9 cellular contexts compared by ENCODE assay signal in the genomic region with DNA sequence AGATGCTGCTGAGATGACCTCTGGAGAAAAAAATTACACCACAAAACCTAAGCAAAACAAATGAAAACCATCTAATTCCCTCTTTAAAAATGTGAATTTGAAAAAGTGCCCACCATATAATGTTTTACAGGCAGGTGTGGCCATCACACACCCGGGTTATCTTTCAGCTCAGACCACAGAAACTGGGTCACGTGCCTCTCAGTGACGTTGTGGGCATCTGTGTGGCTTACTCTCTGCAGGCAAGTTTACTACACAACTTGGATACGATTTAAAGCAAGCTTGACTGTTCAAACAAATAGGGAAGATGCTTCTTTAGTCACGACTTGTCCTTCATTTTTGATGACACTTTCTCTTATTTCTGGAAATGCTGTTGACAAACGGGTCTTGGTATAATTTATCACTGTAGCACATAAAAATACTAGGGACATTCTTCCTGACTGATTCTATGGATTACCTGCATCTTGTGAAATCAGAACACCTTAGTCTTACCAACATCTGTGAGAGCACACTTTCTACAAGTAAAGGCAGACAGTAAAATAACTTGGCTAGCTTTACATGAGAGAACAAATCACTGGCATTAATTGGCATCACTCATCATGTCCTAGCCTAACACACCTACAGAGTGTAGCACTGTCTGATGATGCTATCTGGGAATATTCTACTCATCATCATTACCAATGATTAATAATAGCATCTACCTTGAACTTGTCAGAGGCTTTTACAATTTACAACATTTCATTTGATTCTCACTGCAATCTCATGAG.
DNase-seq lines count a peak whose midpoint lies in the region; ATAC-seq, FAIRE-seq and TF ChIP-seq lines count a peak whose summit lies in the region.
"Had no signal": no experiment of that assay in that cellular context is flagged by ENCODE, and none has a peak within 500 bp of the region (broad histone marks: within the 10 kb centered on the region; RNA-seq: fewer than 3 reads in every experiment).

No MANE protein-coding gene starts in this region.

- H2AFZ ChIP-seq in OCI-LY3 (ENCODE audit: low read depth, low read length) (no peak overlapping the region), GM12878 (ENCODE audit: control insufficient read depth, low read depth, low read length) (no peak overlapping the region)

- H3K9ac ChIP-seq in OCI-LY3 (ENCODE audit: low read length) (peak overlapping the region; percentile 50), GM12878 (ENCODE audit: control insufficient read depth, insufficient read depth, low read length) (no peak overlapping the region)

- DNase-seq in GM12878 (ENCODE audit: low read depth, low spot score) (peak; percentile 48), stomach (peak; percentile 53), amniotic stem cell (lab: John Stamatoyannopoulos, UW) (no peak), WTC11 (ENCODE audit: low spot score) (no peak), pons (ENCODE audit: low spot score) (no peak)

- 0 out of 2 replicates have a peak, but pooled peaks cover 8% of the 10 kb centered on the region for H3K4me1 Mint-ChIP-seq in WTC11

- in situ Hi-C loops in GM12878 (cut with MboI), result no loop called here

- CTCF ChIA-PET in GM12878 (lab: Yijun Ruan, JAX), result interaction anchor here (1.2 to 2.1 kb wide), 4 partner anchors 11 to 137 kb away, joined by 3 to 6 read pairs (median 5); no protein-coding TSS in a partner anchor
- CTCF ChIA-PET in WTC11 (lab: Charles Lee), result no interaction called here

- H3K4me2 ChIP-seq in OCI-LY3 (ENCODE audit: low read length), result peak overlapping the region; percentile 73
- H3K4me2 ChIP-seq in GM12878 (ENCODE audit: control insufficient read depth, insufficient read depth), result peak overlapping the region; percentile 54

- FAIRE-seq in GM12878 (lab: Jason Lieb, UNC), result peak; percentile 84
- FAIRE-seq: colon had no signal

- H3K4me1 ChIP-seq in OCI-LY3 (ENCODE audit: low read length), result peaks cover 41% of the 10 kb centered on the region
- peaks cover 11% of the 10 kb centered on the region for H3K4me1 ChIP-seq in GM12878 (ENCODE audit: control insufficient read depth, insufficient read depth, low read length)
- H3K4me1 ChIP-seq in stomach, result peaks cover 2 to 13% (median 6%) of the 10 kb centered on the region in 4 donors

- H3K4me3 ChIP-seq in OCI-LY3 (ENCODE audit: low read length) (peak overlapping the region; percentile 32), GM12878 (no peak overlapping the region), stomach (no peak overlapping the region)

- H3K4me3 Mint-ChIP-seq in WTC11, result no peak overlapping the region

- TF ChIP-seq EP300 in GM12878 (IDR thresholded peaks at IDR 0.05; ENCODE audit: borderline replicate concordance in 1 of 2, control insufficient read depth in 1 of 2, low read depth in 2 of 2, low read length in 2 of 2) (0 out of 4 replicates have a peak, but pooled peaks have one; percentile 21 to 36), stomach (IDR thresholded peaks at IDR 0.05) (no peak)

- TF ChIP-seq RAD21 in GM12878 (IDR thresholded peaks at IDR 0.05; ENCODE audit: insufficient read depth, low read depth, low read length), result no peak

- no peak for TF ChIP-seq POLR2A in GM12878 (IDR thresholded peaks at IDR 0.05; ENCODE audit: low read depth, low read length)
- no peak for TF ChIP-seq POLR2A in stomach (IDR thresholded peaks at IDR 0.05)

- H3K36me3 Mint-ChIP-seq in WTC11, result no peaks in the 10 kb centered on the region

- TF ChIP-seq CTCF in OCI-LY3 (IDR thresholded peaks at IDR 0.05; ENCODE audit: low read depth, low read length) (no peak), GM12878 (IDR thresholded peaks at IDR 0.05 in 2 of 3, conservative IDR thresholded peaks at IDR 0.05 in 1 of 3; ENCODE audit: control insufficient read depth in 2 of 3, extremely low read depth in 1 of 3, insufficient read depth in 1 of 3, low read depth in 3 of 3, low read length in 3 of 3) (no peak), stomach (IDR thresholded peaks at IDR 0.05) (no peak), WTC11 (IDR thresholded peaks at IDR 0.05) (no peak)

- H4K20me1 ChIP-seq in OCI-LY3 (ENCODE audit: insufficient read depth, low read length) (no peaks in the 10 kb centered on the region), GM12878 (ENCODE audit: control insufficient read depth, insufficient read depth) (no peaks in the 10 kb centered on the region)

- H3K27me3 ChIP-seq in OCI-LY3 (ENCODE audit: low read depth, low read length) (no peaks in the 10 kb centered on the region), GM12878 (replicated peaks in 1 of 2; ENCODE audit: control insufficient read depth in 2 of 2, insufficient read depth in 2 of 2, low read length in 1 of 2) (no peaks in the 10 kb centered on the region), stomach (no peaks in the 10 kb centered on the region)

- 0 out of 2 replicates have a peak, but pooled peaks cover 6% of the 10 kb centered on the region for H3K9me3 Mint-ChIP-seq in WTC11

- BruUV-seq in GM12878 (replicated peaks; lab: Mats Ljungman, UMichigan), result no TSS peak

- H3K36me3 ChIP-seq in OCI-LY3 (replicated peaks; ENCODE audit: low read depth, low read length) (peaks cover 12% of the 10 kb centered on the region), GM12878 (ENCODE audit: control insufficient read depth in 2 of 2, insufficient read depth in 2 of 2, low read length in 1 of 2) (no peaks in the 10 kb centered on the region), stomach (no peaks in the 10 kb centered on the region)

- 2% methylated on average over 6 of the region's 6 CpGs for WGBS in GM12878 (ENCODE audit: insufficient coverage, insufficient replicate concordance, low lambda C conversion rate, missing lambda C conversion rate)
- 22 to 44% (median 39%) methylated on average over 6 of the region's 6 CpGs for WGBS in stomach, 5 donors

- H3K27ac ChIP-seq in OCI-LY3 (ENCODE audit: low read length), result peak overlapping the region; percentile 84
- no peak overlapping the region for H3K27ac ChIP-seq in GM12878 (ENCODE audit: control insufficient read depth, insufficient read depth)
- H3K27ac ChIP-seq in stomach, result peak overlapping the region in 1 of 5 donors; percentile 10

- SMC1A ChIA-PET in GM12878 (lab: Charles Lee; ENCODE audit: uncharacterized antibody, unreplicated experiment), result interaction anchor here (0.7 to 2.3 kb wide), 9 partner anchors 11 to 205 kb away, joined by 3 to 7 read pairs (median 3); no protein-coding TSS in a partner anchor

- no peaks in the 10 kb centered on the region for H3K27me3 Mint-ChIP-seq in WTC11 (ENCODE audit: low read depth)

- no peaks in the 10 kb centered on the region for H3K9me3 ChIP-seq in OCI-LY3 (ENCODE audit: insufficient read depth, low read length)
- no peaks in the 10 kb centered on the region; the same call in 2 of the 3 replicates for H3K9me3 ChIP-seq in GM12878 (replicated peaks; ENCODE audit: control insufficient read depth, insufficient read depth, low read length)
- H3K9me3 ChIP-seq in stomach, result no peaks in the 10 kb centered on the region

- H3K27ac Mint-ChIP-seq in WTC11, result no peak overlapping the region

- intact Hi-C loops in GM12878 (cut with micrococcal nuclease; ENCODE audit: unreplicated experiment), result no loop called here
- intact Hi-C loops in stomach (cut with DNase I; ENCODE audit: low total_unique reads), result no loop called here

- H3K79me2 ChIP-seq in OCI-LY3 (ENCODE audit: low read length) (no peaks in the 10 kb centered on the region), GM12878 (ENCODE audit: control insufficient read depth, insufficient read depth, low read length) (no peaks in the 10 kb centered on the region)

- POLR2A ChIA-PET in GM12878 (lab: Charles Lee) (interaction anchor here (0.8 to 1.8 kb wide), 3 partner anchors 13 to 131 kb away, joined by 3 to 5 read pairs (median 4); partner anchors contain the start of gene NIBAN1), WTC11 (lab: Charles Lee) (no interaction called here)

- RAD21 ChIA-PET in GM12878 (lab: Charles Lee; ENCODE audit: unreplicated experiment), result interaction anchor here (1.1 to 1.6 kb wide), 2 partner anchors 23 to 24 kb away, joined by 3 read pairs; no protein-coding TSS in a partner anchor

- peak; percentile 100 for ATAC-seq in GM18508 (IDR thresholded peaks at IDR 0.05; ENCODE audit: insufficient read depth, unreplicated experiment)
- peak; percentile 99 for ATAC-seq in HG02623 (IDR thresholded peaks at IDR 0.05; ENCODE audit: unreplicated experiment)
- peak; percentile 100 for ATAC-seq in GM12878
- no peak for ATAC-seq in WTC11

TF ChIP-seq in GM12878, 131 proteins besides CTCF, POLR2A, EP300 and RAD21 (continues in another document):
- TF ChIP-seq NFIC (IDR thresholded peaks at IDR 0.05; ENCODE audit: low read depth, low read length) (0 out of 2 replicates have a peak, but pooled peaks have one; percentile 20), CHD4 (IDR thresholded peaks at IDR 0.05) (no peak), CHD1 (IDR thresholded peaks at IDR 0.05; ENCODE audit: low read depth, low read length) (no peak), USF1 (IDR thresholded peaks at IDR 0.05; ENCODE audit: borderline replicate concordance, extremely low read length, insufficient read depth, low read depth, low read length) (peak; percentile 80), ZNF207 (IDR thresholded peaks at IDR 0.05; ENCODE audit: borderline replicate concordance) (no peak), RB1 (IDR thresholded peaks at IDR 0.05; ENCODE audit: borderline replicate concordance) (no peak)

TF ChIP-seq in WTC11, 78 proteins besides CTCF, POLR2A, EP300 and RAD21 (continues in another document):
- TF ChIP-seq USF1 (CRISPR knock-in tag; IDR thresholded peaks at IDR 0.05) (no peak), EMX1 (CRISPR knock-in tag; IDR thresholded peaks at IDR 0.05) (no peak), FOXK1 (CRISPR knock-in tag; IDR thresholded peaks at IDR 0.05) (no peak), FOXJ3 (CRISPR knock-in tag; IDR thresholded peaks at IDR 0.05; ENCODE audit: borderline replicate concordance) (no peak)

Comparison
In these comparisons a context has a peak if more than half of its experiments do, and no peak if none do; other contexts are left out.
1. DNase-seq: peak in GM12878 (single experiment) and stomach (single experiment); none in amniotic stem cell (single experiment), WTC11 (single experiment) and pons (single experiment).